In the genomic region with DNA sequence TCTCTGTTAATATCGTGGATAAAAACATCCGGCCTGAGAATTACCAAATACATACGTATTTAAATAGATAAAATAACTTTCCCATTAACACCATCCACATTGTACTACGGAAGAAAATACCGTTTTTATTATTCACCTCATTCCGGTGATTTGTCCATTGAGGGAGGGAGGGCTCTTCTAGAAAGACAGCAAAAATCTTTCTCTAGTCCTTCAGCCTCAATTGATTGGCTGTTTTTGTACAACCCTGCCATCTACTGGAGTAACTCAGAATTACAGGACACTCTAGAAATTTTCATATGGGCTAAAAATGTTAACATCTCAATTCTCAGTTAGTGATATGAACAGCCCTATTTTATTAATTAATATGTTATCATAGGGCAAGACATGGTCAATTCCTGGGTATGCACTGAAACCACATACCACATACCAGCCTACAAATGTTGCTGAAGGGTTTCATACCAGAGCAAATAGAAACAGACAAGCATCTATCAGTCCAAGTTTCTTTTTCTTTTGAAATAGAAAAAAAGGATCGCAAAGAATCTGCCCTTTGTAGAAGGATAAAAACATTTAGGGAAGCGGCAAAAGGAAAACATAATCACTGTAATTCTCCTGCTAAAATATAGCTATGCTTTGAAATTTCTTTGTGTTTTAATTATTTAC, we compare ENCODE assay signal across 8 cellular contexts. TPM values are rescaled to one million over a fixed set of nuclear protein-coding genes. Genes with fewer than 3 reads are reported as not detected.
A peak's percentile ranks its signal among the peaks of the same experiment; 100 is the strongest.
DNase-seq lines count a peak whose midpoint lies in the region; ATAC-seq lines count a peak whose summit lies in the region.

No MANE protein-coding gene starts in this region.

- H3K36me3 ChIP-seq in adipocyte (ENCODE audit: control insufficient read depth, insufficient read depth, low read length, severe bottlenecking) = no peaks in the 10 kb centered on the region

- no peaks in the 10 kb centered on the region for H3K4me1 ChIP-seq in adipocyte (ENCODE audit: control insufficient read depth, insufficient read depth, low read length)

- H3K9me3 ChIP-seq in adipocyte (ENCODE audit: control insufficient read depth, low read length) = no peaks in the 10 kb centered on the region

- peak; percentile 86 for DNase-seq in A172 (ENCODE audit: low spot score)
- DNase-seq in ELR (ENCODE audit: low read depth) = peak; percentile 92
- peak; percentile 17 for DNase-seq in NCI-H524 treated with DMSO at 0.1 percent for 48 hours (lab: John Stamatoyannopoulos, UW)
- DNase-seq in adipocyte (ENCODE audit: low read depth) = peak; percentile 85
- DNase-seq in left ventricle myocardium superior = no peak
- no peak for DNase-seq in sciatic nerve (ENCODE audit: low spot score)

- ATAC-seq in HG03045 (IDR thresholded peaks at IDR 0.05; ENCODE audit: unreplicated experiment) (peak; percentile 65), left ventricle myocardium superior (peak; percentile 33), sciatic nerve (peak; percentile 62), GM19463 (IDR thresholded peaks at IDR 0.05; ENCODE audit: unreplicated experiment) (no peak)

- H3K9ac ChIP-seq in adipocyte (ENCODE audit: low read length) = no peak overlapping the region

- no peaks in the 10 kb centered on the region for H3K27me3 ChIP-seq in adipocyte (replicated peaks; ENCODE audit: control insufficient read depth, insufficient read depth, low read length)

- intact Hi-C loops in left ventricle myocardium superior (cut with micrococcal nuclease) = loop anchor here (2.0 kb wide), 1 partner anchor 235 kb away; no protein-coding TSS in a partner anchor
- intact Hi-C loops in sciatic nerve (cut with DNase I) = no loop called here

- peak overlapping the region; percentile 39 for H3K4me3 ChIP-seq in adipocyte (ENCODE audit: low read length)

RNA-seq across cellular contexts. Expression of a gene that starts 55.8 kb away (rescaled TPM):
- 97.8 and 100 TPM in 2 replicates for total RNA-seq in A172 (2014; rRNA removed; shearing (Covaris generic))
- 72.0 TPM for total RNA-seq in left ventricle myocardium superior
- 15.9 TPM for total RNA-seq in sciatic nerve

Comparison
In these comparisons a context has a peak if more than half of its experiments do, and no peak if none do; other contexts are left out.
1. DNase-seq: peak in A172 (single experiment), ELR (single experiment), NCI-H524 treated with DMSO at 0.1 percent for 48 hours (single experiment) and adipocyte (single experiment); none in left ventricle myocardium superior (single experiment) and sciatic nerve (single experiment).